Comparison of ENCODE assay signal across 23 cellular contexts in the genomic region with DNA sequence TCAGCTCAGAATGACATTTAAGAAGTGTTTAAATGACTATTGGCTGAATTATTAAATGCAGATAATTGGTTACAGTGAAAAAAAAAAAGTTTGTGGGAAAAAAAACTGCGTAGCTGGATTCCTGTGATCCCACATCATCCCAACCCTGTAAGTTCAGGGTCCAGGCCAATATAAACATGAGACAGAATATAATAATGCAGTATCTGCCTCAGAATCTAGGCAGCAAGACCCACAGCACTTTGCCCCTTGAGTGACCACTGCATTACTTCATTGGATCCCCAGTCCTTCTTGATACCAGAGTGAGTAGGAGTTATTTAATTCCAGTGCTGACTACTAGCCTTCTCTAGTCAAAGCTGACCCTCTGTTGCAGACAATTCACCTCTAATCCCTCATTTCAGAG.
A peak's percentile ranks its signal among the peaks of the same experiment; 100 is the strongest.
DNase-seq lines count a peak whose midpoint lies in the region; TF ChIP-seq lines count a peak whose summit lies in the region.
"Had no signal": no experiment of that assay in that cellular context is flagged by ENCODE, and none has a peak within 500 bp of the region (broad histone marks: within the 10 kb centered on the region; RNA-seq: fewer than 3 reads in every experiment).

No MANE protein-coding gene starts in this region.

- TF ChIP-seq POLR2A in Peyer's patch (IDR thresholded peaks at IDR 0.05) = no peak

- H3K27ac ChIP-seq in brain microvascular endothelial cell (peak overlapping the region; percentile 54), Peyer's patch (no peak overlapping the region)

- POLR2A ChIA-PET in activated CD4-positive, alpha-beta memory T cell treated with anti-CD3 and anti-CD28 coated beads for 36 hours (lab: Charles Lee) = interaction anchor here (0.6 kb wide), 1 partner anchor 1609 kb away, joined by 3 read pairs; no protein-coding TSS in a partner anchor

- no peaks in the 10 kb centered on the region for H3K4me1 ChIP-seq in Peyer's patch

- peaks cover 4% of the 10 kb centered on the region for H3K9me3 Mint-ChIP-seq in activated CD4-positive, alpha-beta memory T cell treated with anti-CD3 and anti-CD28 coated beads for 36 hours

- in situ Hi-C loops in brain microvascular endothelial cell (cut with HindIII; ENCODE audit: low pct_ligation_motif_present, low sequenced_read_pairs) = no loop called here

- H3K27me3 Mint-ChIP-seq in activated CD4-positive, alpha-beta memory T cell treated with anti-CD3 and anti-CD28 coated beads for 36 hours = no peaks in the 10 kb centered on the region

- H3K27ac Mint-ChIP-seq in activated CD4-positive, alpha-beta memory T cell treated with anti-CD3 and anti-CD28 coated beads for 36 hours = no peak overlapping the region
- H3K27ac Mint-ChIP-seq: immature natural killer cell, WTC11 had no signal

- CTCF ChIA-PET in activated CD4-positive, alpha-beta memory T cell treated with anti-CD3 and anti-CD28 coated beads for 36 hours (lab: Charles Lee) = no interaction called here

- H3K27me3 ChIP-seq in brain microvascular endothelial cell (replicated peaks) = no peaks in the 10 kb centered on the region
- H3K27me3 ChIP-seq in Peyer's patch = no peaks in the 10 kb centered on the region

- H3K4me1 Mint-ChIP-seq in activated CD4-positive, alpha-beta memory T cell treated with anti-CD3 and anti-CD28 coated beads for 36 hours (ENCODE audit: low read depth) = no peaks in the 10 kb centered on the region
- H3K4me1 Mint-ChIP-seq: immature natural killer cell, WTC11 had no signal

- no peaks in the 10 kb centered on the region for H3K36me3 Mint-ChIP-seq in activated CD4-positive, alpha-beta memory T cell treated with anti-CD3 and anti-CD28 coated beads for 36 hours
- H3K36me3 Mint-ChIP-seq: immature natural killer cell, WTC11 had no signal

- H3K9me3 ChIP-seq in Peyer's patch = no peaks in the 10 kb centered on the region
- H3K9me3 ChIP-seq: mucosa of descending colon had no signal

- TF ChIP-seq CTCF in AG09309 (IDR thresholded peaks at IDR 0.05; ENCODE audit: control insufficient read depth, insufficient read depth, low read depth, low read length, missing control alignments) = no peak
- TF ChIP-seq CTCF in brain microvascular endothelial cell (IDR thresholded peaks at IDR 0.05; ENCODE audit: low read depth, low read length, missing control alignments) = no peak
- no peak for TF ChIP-seq CTCF in Peyer's patch (IDR thresholded peaks at IDR 0.05)

- peak; percentile 52 for DNase-seq in AG09309 (ENCODE audit: low read depth)
- DNase-seq in HT1080 (ENCODE audit: low read depth) = peak; percentile 38
- DNase-seq in brain microvascular endothelial cell = peak; percentile 90
- peak; percentile 55 for DNase-seq in iris pigment epithelial cell (ENCODE audit: low read depth)
- DNase-seq in midbrain (lab: John Stamatoyannopoulos, UW) = no peak
- no peak for DNase-seq in Peyer's patch
- DNase-seq in SHP77 (lab: John Stamatoyannopoulos, UW) = no peak
- no peak for DNase-seq in activated CD4-positive, alpha-beta memory T cell treated with anti-CD3 and anti-CD28 coated beads for 36 hours
- DNase-seq: activated CD4-positive, alpha-beta T cell treated with anti-CD3 and anti-CD28 coated beads, Interleukin-2, amount 50 U/mL, for 48 hours; activated T-cell treated with anti-CD3 and anti-CD28 coated beads for 4 hours; aorta; COR-L47; dermis blood vessel endothelial cell; DND-41; head of caudate nucleus; immature natural killer cell; left ventricle myocardium superior; MM.1S; mucosa of descending colon; NCI-H1694; NCI-H748 treated with DMSO at 0.1 percent for 48 hours; T-helper 2 cell had no signal

- intact Hi-C loops in activated CD4-positive, alpha-beta memory T cell treated with anti-CD3 and anti-CD28 coated beads for 36 hours (cut with micrococcal nuclease) = no loop called here

- H3K36me3 ChIP-seq in brain microvascular endothelial cell (replicated peaks) (no peaks in the 10 kb centered on the region), Peyer's patch (no peaks in the 10 kb centered on the region)

- no peak overlapping the region for H3K4me3 Mint-ChIP-seq in activated CD4-positive, alpha-beta memory T cell treated with anti-CD3 and anti-CD28 coated beads for 36 hours
- H3K4me3 Mint-ChIP-seq: immature natural killer cell, WTC11 had no signal

- H3K4me3 ChIP-seq in AG09309 (ENCODE audit: control insufficient read depth, low read depth, low read length) (no peak overlapping the region), brain microvascular endothelial cell (ENCODE audit: low read depth, low read length) (no peak overlapping the region), Peyer's patch (no peak overlapping the region)
- H3K4me3 ChIP-seq: mucosa of descending colon had no signal

Comparison
In these comparisons a context has a peak if more than half of its experiments do, and no peak if none do; other contexts are left out.
1. DNase-seq: peak in AG09309 (single experiment), HT1080 (single experiment), brain microvascular endothelial cell (single experiment) and iris pigment epithelial cell (single experiment); none in midbrain (single experiment), Peyer's patch (0 of 3), SHP77 (0 of 2) and activated CD4-positive, alpha-beta memory T cell treated with anti-CD3 and anti-CD28 coated beads for 36 hours (single experiment).